Comparison of ENCODE assay signal across 1 cellular context in genomic region chr19:1066251-1066747, GRCh38.
TF ChIP-seq lines count a peak whose summit lies in the region.

No MANE protein-coding gene starts in this region.

TF ChIP-seq in HepG2, 621 proteins besides CTCF, POLR2A, EP300 and RAD21 (continued from another document and continues in another):
- TF ChIP-seq ZNF280D (CRISPR knock-in tag; IDR thresholded peaks at IDR 0.05), result 0 out of 2 replicates have a peak, but pooled peaks have one; percentile 5
- TF ChIP-seq ZNF276 (CRISPR knock-in tag; IDR thresholded peaks at IDR 0.05; ENCODE audit: low read depth), result no peak
- no peak for TF ChIP-seq NFE2L2 (IDR thresholded peaks at IDR 0.05; ENCODE audit: low read length)
- no peak for TF ChIP-seq ZSCAN9 (CRISPR knock-in tag; IDR thresholded peaks at IDR 0.05; ENCODE audit: borderline replicate concordance)
- peak; percentile 88 for TF ChIP-seq ZBTB7B (CRISPR knock-in tag; IDR thresholded peaks at IDR 0.05)
- no peak for TF ChIP-seq ZNF496 (CRISPR knock-in tag; IDR thresholded peaks at IDR 0.05; ENCODE audit: insufficient replicate concordance)
- TF ChIP-seq ZNF543 (CRISPR knock-in tag; IDR thresholded peaks at IDR 0.05), result no peak
- TF ChIP-seq, protein P1, sequence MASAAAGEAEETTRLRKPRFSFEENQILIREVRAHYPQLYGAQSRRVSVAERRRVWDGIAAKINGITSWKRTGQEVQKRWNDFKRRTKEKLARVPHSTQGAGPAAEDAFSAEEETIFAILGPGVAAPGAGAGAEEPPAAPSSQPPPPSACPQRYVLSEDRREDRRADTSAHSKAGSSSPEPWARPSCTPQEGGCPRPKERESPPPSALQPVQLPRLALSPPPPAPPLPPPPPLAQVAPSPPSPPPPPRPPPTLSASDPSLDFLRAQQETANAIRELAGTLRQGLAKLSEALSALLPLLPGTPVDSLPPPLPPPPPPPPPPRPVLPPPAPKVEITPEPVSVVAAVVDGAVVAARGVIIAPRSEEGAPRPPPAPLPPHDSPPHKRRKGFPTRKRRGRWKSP (CRISPR knock-in tag; IDR thresholded peaks at IDR 0.05), result peak; percentile 48; the same call in 1 of the 2 replicates
- peak; percentile 47; the same call in 1 of the 2 replicates for TF ChIP-seq ZNF83 (CRISPR knock-in tag; IDR thresholded peaks at IDR 0.05; ENCODE audit: borderline replicate concordance)
- TF ChIP-seq CREM (IDR thresholded peaks at IDR 0.05), result peak; percentile 22; the same call in 1 of the 2 replicates
- TF ChIP-seq CREM (CRISPR knock-in tag; IDR thresholded peaks at IDR 0.05), result no peak
- TF ChIP-seq FOXM1 (CRISPR knock-in tag; IDR thresholded peaks at IDR 0.05), result no peak
- 0 out of 2 replicates have a peak, but pooled peaks have one; percentile 16 for TF ChIP-seq TBX2 (CRISPR knock-in tag; IDR thresholded peaks at IDR 0.05; ENCODE audit: borderline replicate concordance)
- TF ChIP-seq ZNF713 (CRISPR knock-in tag; IDR thresholded peaks at IDR 0.05), result no peak
- TF ChIP-seq ZNF792 (CRISPR knock-in tag; IDR thresholded peaks at IDR 0.05), result no peak
- TF ChIP-seq ZNF776 (CRISPR knock-in tag; IDR thresholded peaks at IDR 0.05), result no peak
- peak; percentile 60; the same call in 1 of the 2 replicates for TF ChIP-seq ZFP90 (CRISPR knock-in tag; IDR thresholded peaks at IDR 0.05; ENCODE audit: borderline replicate concordance)
- peak; percentile 42; the same call in 1 of the 2 replicates for TF ChIP-seq KLF12 (CRISPR knock-in tag; IDR thresholded peaks at IDR 0.05; ENCODE audit: borderline replicate concordance)
- peak; percentile 40; the same call in 1 of the 2 replicates for TF ChIP-seq KLF11 (CRISPR knock-in tag; IDR thresholded peaks at IDR 0.05)
- TF ChIP-seq ARID4A (CRISPR knock-in tag; IDR thresholded peaks at IDR 0.05; ENCODE audit: borderline replicate concordance), result 0 out of 2 replicates have a peak, but pooled peaks have one; percentile 21
- no peak for TF ChIP-seq ZNF580 (CRISPR knock-in tag; IDR thresholded peaks at IDR 0.05; ENCODE audit: borderline replicate concordance, low read depth)
- TF ChIP-seq IRF9 (CRISPR knock-in tag; IDR thresholded peaks at IDR 0.05; ENCODE audit: borderline replicate concordance), result no peak
- peak; percentile 23 for TF ChIP-seq IKZF4 (CRISPR knock-in tag; IDR thresholded peaks at IDR 0.05; ENCODE audit: borderline replicate concordance, low read depth, not compliant biosample characterization)
- TF ChIP-seq, protein P2, sequence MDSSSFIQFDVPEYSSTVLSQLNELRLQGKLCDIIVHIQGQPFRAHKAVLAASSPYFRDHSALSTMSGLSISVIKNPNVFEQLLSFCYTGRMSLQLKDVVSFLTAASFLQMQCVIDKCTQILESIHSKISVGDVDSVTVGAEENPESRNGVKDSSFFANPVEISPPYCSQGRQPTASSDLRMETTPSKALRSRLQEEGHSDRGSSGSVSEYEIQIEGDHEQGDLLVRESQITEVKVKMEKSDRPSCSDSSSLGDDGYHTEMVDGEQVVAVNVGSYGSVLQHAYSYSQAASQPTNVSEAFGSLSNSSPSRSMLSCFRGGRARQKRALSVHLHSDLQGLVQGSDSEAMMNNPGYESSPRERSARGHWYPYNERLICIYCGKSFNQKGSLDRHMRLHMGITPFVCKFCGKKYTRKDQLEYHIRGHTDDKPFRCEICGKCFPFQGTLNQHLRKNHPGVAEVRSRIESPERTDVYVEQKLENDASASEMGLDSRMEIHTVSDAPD (CRISPR knock-in tag; IDR thresholded peaks at IDR 0.05), result no peak
- TF ChIP-seq U2AF1 (optimal IDR thresholded peaks at IDR 0.05; ENCODE audit: low read depth, low read length), result no peak
- TF ChIP-seq ARHGAP35 (CRISPR knock-in tag; IDR thresholded peaks at IDR 0.05; ENCODE audit: borderline replicate concordance), result no peak; the same call in 1 of the 2 replicates
- no peak for TF ChIP-seq SUZ12 (IDR thresholded peaks at IDR 0.05; ENCODE audit: low read depth, low read length)
- no peak for TF ChIP-seq ZNF407 (CRISPR knock-in tag; IDR thresholded peaks at IDR 0.05; ENCODE audit: not compliant biosample characterization)
- TF ChIP-seq HNRNPLL (IDR thresholded peaks at IDR 0.05; ENCODE audit: low read depth, low read length, poor library complexity, severe bottlenecking), result peak; percentile 8
- 0 out of 2 replicates have a peak, but pooled peaks have one; percentile 82 for TF ChIP-seq FOXO4 (CRISPR knock-in tag; conservative IDR thresholded peaks at IDR 0.05)
- no peak for TF ChIP-seq LCORL (IDR thresholded peaks at IDR 0.05)
- TF ChIP-seq LCORL (CRISPR knock-in tag; IDR thresholded peaks at IDR 0.05), result peak; percentile 90
- TF ChIP-seq RARG (CRISPR knock-in tag; IDR thresholded peaks at IDR 0.05; ENCODE audit: low read depth), result no peak
- peak; percentile 82 for TF ChIP-seq SP5 (CRISPR knock-in tag; IDR thresholded peaks at IDR 0.05; ENCODE audit: borderline replicate concordance, low read depth)
